Comparison of ENCODE assay signal across 23 cellular contexts in the genomic region with DNA sequence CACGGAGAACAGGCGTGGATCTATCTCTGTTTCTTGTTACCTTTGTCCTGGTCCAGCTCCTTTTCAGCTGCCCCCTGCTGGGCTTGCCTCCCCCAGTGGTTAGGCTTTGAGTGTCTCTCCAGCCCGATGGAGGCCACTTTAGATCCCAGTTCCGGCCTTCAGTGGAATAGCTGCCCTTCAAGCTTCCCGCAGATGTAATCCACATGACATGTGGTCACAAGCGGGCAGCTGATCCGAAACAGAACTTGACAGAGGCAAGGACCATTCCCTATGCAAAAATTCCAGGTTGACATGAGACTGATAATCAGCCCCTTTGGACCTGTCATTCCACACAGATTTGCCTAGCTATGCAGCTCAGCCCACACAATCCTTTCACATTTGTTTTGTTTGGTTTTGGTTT. TPM values are rescaled to one million over a fixed set of nuclear protein-coding genes. Genes with fewer than 3 reads are reported as not detected.
"Had no signal": no experiment of that assay in that cellular context is flagged by ENCODE, and none has a peak within 500 bp of the region (broad histone marks: within the 10 kb centered on the region; RNA-seq: fewer than 3 reads in every experiment).

No MANE protein-coding gene starts in this region.

- ATAC-seq: activated CD8-positive, alpha-beta memory T cell treated with anti-CD3 and anti-CD28 coated beads, Interleukin-2, amount 10 ng/mL, durations not matched to agents 7 days and 5 days; activated T-cell treated with anti-CD3 and anti-CD28 coated beads, Interleukin-2, amount 50 U/mL, for 4 hours; effector memory CD8-positive, alpha-beta T cell; left lung; mucosa of descending colon; naive thymus-derived CD8-positive, alpha-beta T cell had no signal

- H3K4me1 Mint-ChIP-seq: activated naive CD4-positive, alpha-beta T cell treated with anti-CD3 and anti-CD28 coated beads, Interleukin-2, amount 50 U/mL, for 24 hours; central memory CD8-positive, alpha-beta T cell; memory B cell; naive thymus-derived CD8-positive, alpha-beta T cell had no signal

- H3K27me3 ChIP-seq: left lung, right atrium auricular region, SJSA1, transverse colon had no signal

- H3K4me1 ChIP-seq: left lung, right atrium auricular region, SJSA1 had no signal

- H3K27ac Mint-ChIP-seq: activated CD4-positive, alpha-beta memory T cell treated with anti-CD3 and anti-CD28 coated beads for 36 hours; activated CD8-positive, alpha-beta memory T cell treated with anti-CD3 and anti-CD28 coated beads, Interleukin-2, amount 10 ng/mL, durations not matched to agents 7 days and 5 days; activated naive CD4-positive, alpha-beta T cell treated with anti-CD3 and anti-CD28 coated beads, Interleukin-2, amount 50 U/mL, for 24 hours; dendritic cell treated with granulocyte-macrophage colony-stimulating factor and Interleukin-4, amounts not matched to agents 40 ng/mL and 50 ng/mL, for 4 days; effector memory CD8-positive, alpha-beta T cell; memory B cell had no signal

- H3K9me3 Mint-ChIP-seq: activated CD4-positive, alpha-beta memory T cell treated with anti-CD3 and anti-CD28 coated beads for 36 hours; activated naive CD4-positive, alpha-beta T cell treated with anti-CD3 and anti-CD28 coated beads, Interleukin-2, amount 50 U/mL, for 24 hours; activated T-cell treated with anti-CD3 and anti-CD28 coated beads, Interleukin-2, amount 50 U/mL, for 4 hours; central memory CD8-positive, alpha-beta T cell; dendritic cell treated with granulocyte-macrophage colony-stimulating factor and Interleukin-4, amounts not matched to agents 40 ng/mL and 50 ng/mL, for 4 days; effector memory CD8-positive, alpha-beta T cell; memory B cell; naive thymus-derived CD8-positive, alpha-beta T cell had no signal

- H3K27me3 Mint-ChIP-seq: activated CD4-positive, alpha-beta memory T cell treated with anti-CD3 and anti-CD28 coated beads for 36 hours; activated CD8-positive, alpha-beta memory T cell treated with anti-CD3 and anti-CD28 coated beads, Interleukin-2, amount 10 ng/mL, durations not matched to agents 7 days and 5 days; activated naive CD4-positive, alpha-beta T cell treated with anti-CD3 and anti-CD28 coated beads, Interleukin-2, amount 50 U/mL, for 24 hours; central memory CD8-positive, alpha-beta T cell; dendritic cell treated with granulocyte-macrophage colony-stimulating factor and Interleukin-4, amounts not matched to agents 40 ng/mL and 50 ng/mL, for 4 days; effector memory CD8-positive, alpha-beta T cell; memory B cell; naive thymus-derived CD8-positive, alpha-beta T cell had no signal

- H3K4me3 ChIP-seq: left lung, mucosa of descending colon, right atrium auricular region, SJSA1, transverse colon had no signal

- H3K4me3 Mint-ChIP-seq: activated CD4-positive, alpha-beta memory T cell treated with anti-CD3 and anti-CD28 coated beads for 36 hours; activated CD8-positive, alpha-beta memory T cell treated with anti-CD3 and anti-CD28 coated beads, Interleukin-2, amount 10 ng/mL, durations not matched to agents 7 days and 5 days; activated naive CD4-positive, alpha-beta T cell treated with anti-CD3 and anti-CD28 coated beads, Interleukin-2, amount 50 U/mL, for 24 hours; activated T-cell treated with anti-CD3 and anti-CD28 coated beads, Interleukin-2, amount 50 U/mL, for 4 hours; central memory CD8-positive, alpha-beta T cell; dendritic cell treated with granulocyte-macrophage colony-stimulating factor and Interleukin-4, amounts not matched to agents 40 ng/mL and 50 ng/mL, for 4 days; effector memory CD8-positive, alpha-beta T cell; memory B cell; naive thymus-derived CD8-positive, alpha-beta T cell had no signal

- H3K27ac ChIP-seq: epithelial cell of prostate, left lung, right atrium auricular region, SJSA1, transverse colon had no signal

- DNase-seq: activated CD4-positive, alpha-beta memory T cell treated with anti-CD3 and anti-CD28 coated beads for 36 hours; activated CD4-positive, alpha-beta T cell treated with anti-CD3 and anti-CD28 coated beads for 1 hour; activated CD8-positive, alpha-beta memory T cell treated with anti-CD3 and anti-CD28 coated beads, Interleukin-2, amount 10 ng/mL, durations not matched to agents 7 days and 5 days; activated effector memory CD4-positive, alpha-beta T cell treated with Interleukin-2 at 50 U/mL for 16 hours; activated T-cell treated with anti-CD3 and anti-CD28 coated beads, Interleukin-2, amount 50 U/mL, for 4 hours; left lung; mucosa of descending colon; naive thymus-derived CD8-positive, alpha-beta T cell; small intestine; stimulated activated CD4-positive, alpha-beta T cell treated with anti-CD3 and anti-CD28 coated beads, Interleukin-4, amount 100 ng/mL, for 24 hours; stimulated activated naive CD4-positive, alpha-beta T cell treated with Interleukin-2 at 50 U/mL for 16 hours; T-helper 1 cell; T1000; transverse colon had no signal

- H3K9me3 ChIP-seq: left lung, mucosa of descending colon, right atrium auricular region, SJSA1, transverse colon had no signal

RNA-seq across cellular contexts. Expression of a gene that starts 40.6 kb away (rescaled TPM):
- total RNA-seq: activated CD4-positive, alpha-beta memory T cell treated with anti-CD3 and anti-CD28 coated beads for 36 hours; activated CD8-positive, alpha-beta memory T cell treated with anti-CD3 and anti-CD28 coated beads, Interleukin-2, amount 10 ng/mL, durations not matched to agents 7 days and 5 days; left lung; naive thymus-derived CD8-positive, alpha-beta T cell; right atrium auricular region; SJSA1 had no signal
- polyA plus RNA-seq: keratinocyte; naive thymus-derived CD8-positive, alpha-beta T cell had no signal
